ENCODE assay signal across 22 cellular contexts in the genomic region with DNA sequence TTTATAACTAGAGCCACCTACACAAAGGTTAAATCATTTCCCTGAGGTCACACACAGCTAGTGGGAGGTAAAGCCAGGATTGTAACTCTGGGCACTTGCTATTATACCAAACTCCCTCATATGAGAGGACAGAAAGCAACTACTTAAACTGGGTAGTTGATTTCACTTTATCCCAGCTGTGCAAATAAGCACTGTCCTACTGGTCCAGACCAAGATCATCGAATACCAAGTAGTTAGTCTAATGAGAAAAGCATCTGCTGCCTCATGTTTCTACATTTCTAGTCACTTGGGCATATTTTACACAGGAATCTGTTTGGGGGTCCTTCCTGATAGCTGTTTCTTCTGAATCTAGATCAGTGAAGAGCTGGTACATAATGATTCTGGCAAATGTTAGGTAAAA.
"Had no signal": no experiment of that assay in that cellular context is flagged by ENCODE, and none has a peak within 500 bp of the region (broad histone marks: within the 10 kb centered on the region; RNA-seq: fewer than 3 reads in every experiment).

No MANE protein-coding gene starts in this region.

- H3K27me3 ChIP-seq: dorsolateral prefrontal cortex, gastroesophageal sphincter, right atrium auricular region, tibial nerve had no signal

- H3K27ac ChIP-seq: coronary artery, dorsolateral prefrontal cortex, gastroesophageal sphincter, right atrium auricular region, tibial nerve had no signal

- H3K36me3 ChIP-seq: gastroesophageal sphincter, right atrium auricular region, tibial nerve had no signal

- H3K4me3 ChIP-seq: coronary artery, dorsolateral prefrontal cortex, gastroesophageal sphincter, mucosa of descending colon, right atrium auricular region, tibial nerve had no signal

- DNase-seq: activated CD4-positive, alpha-beta memory T cell treated with anti-CD3 and anti-CD28 coated beads, Interleukin-2, amount 10 ng/mL, durations not matched to agents 7 days and 5 days; activated CD4-positive, alpha-beta T cell treated with anti-CD3 and anti-CD28 coated beads for 1 hour; activated CD4-positive, alpha-beta T cell treated with anti-CD3 and anti-CD28 coated beads, Interleukin-2, amount 10 ng/mL, durations not matched to agents 7 days and 5 days; activated CD8-positive, alpha-beta memory T cell treated with anti-CD3 and anti-CD28 coated beads, Interleukin-2, amount 50 U/mL, for 48 hours; activated gamma-delta T cell treated with Interleukin-2 at 50 U/mL for 16 hours; activated naive CD4-positive, alpha-beta T cell treated with anti-CD3 and anti-CD28 coated beads, Interleukin-2, amount 50 U/mL, for 16 hours; activated T-cell treated with anti-CD3 and anti-CD28 coated beads, Interleukin-2, amount 50 U/mL, for 24 hours; amygdala; dorsolateral prefrontal cortex; effector memory CD4-positive, alpha-beta T cell; hippocampal formation; left cardiac atrium; left ventricle myocardium superior; mucosa of descending colon; stimulated activated CD4-positive, alpha-beta T cell treated with anti-CD3 and anti-CD28 coated beads, Interleukin-2, amount 100 ng/mL, for 48 hours; stimulated activated naive CD4-positive, alpha-beta T cell treated with Interleukin-2 at 50 U/mL for 16 hours had no signal

- H3K9me3 ChIP-seq: gastroesophageal sphincter, mucosa of descending colon, right atrium auricular region, tibial nerve had no signal

- H3K4me1 ChIP-seq: gastroesophageal sphincter, right atrium auricular region, tibial nerve had no signal

- FAIRE-seq: bronchial epithelial cell, keratinocyte had no signal
